In the genomic region with DNA sequence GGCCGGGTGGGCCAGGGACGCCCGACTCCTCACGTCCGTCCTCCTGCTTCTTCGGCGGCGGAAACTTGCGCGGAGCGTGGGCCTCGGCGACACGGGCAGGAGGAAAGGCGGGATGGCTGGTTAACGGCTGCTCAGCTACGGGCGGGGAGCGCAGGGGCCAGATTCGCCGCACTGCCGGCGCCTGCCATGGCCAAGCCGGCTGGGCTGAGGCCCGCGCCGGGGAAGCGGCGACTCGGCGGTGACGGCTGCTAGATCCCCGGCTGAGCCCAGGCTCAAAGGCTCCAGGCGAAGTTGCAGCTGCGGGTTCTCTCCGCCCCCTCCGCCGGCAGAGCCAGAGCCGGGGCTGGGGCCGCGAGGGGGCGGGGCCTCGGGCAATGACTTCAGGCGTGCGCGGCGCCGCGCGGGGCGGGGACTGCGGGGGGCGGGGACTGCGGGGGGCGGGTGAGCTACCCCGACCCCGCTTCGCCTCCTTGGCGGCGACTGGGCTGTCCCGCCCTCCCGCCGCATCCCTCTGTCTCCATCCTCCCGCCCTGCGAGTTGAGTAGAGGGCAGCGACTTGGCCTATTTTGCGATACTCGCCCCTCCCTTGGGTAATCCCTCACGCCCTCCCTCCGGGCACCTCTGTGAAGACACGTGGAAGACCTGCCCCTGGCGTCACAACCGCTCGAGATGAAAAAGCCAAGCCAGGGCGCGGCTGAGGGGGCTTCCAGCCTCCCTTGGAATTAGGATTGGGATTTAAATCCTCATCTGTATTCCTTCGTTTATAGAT, we compare ENCODE assay signal across 7 cellular contexts.
DNase-seq lines count a peak whose midpoint lies in the region; ATAC-seq and TF ChIP-seq lines count a peak whose summit lies in the region.

Gene CEP85L, minus strand, starts transcription at position 310 of the 769 bp plus-strand sequence. CDS start 322 bp downstream, outside the sequence.

- ATAC-seq in GM18517 (IDR thresholded peaks at IDR 0.05; ENCODE audit: unreplicated experiment) (peak; percentile 78), HG03039 (IDR thresholded peaks at IDR 0.05; ENCODE audit: unreplicated experiment) (peak; percentile 90)

- peak; percentile 85 to 87 for DNase-seq in NCI-H2081 (lab: John Stamatoyannopoulos, UW)
- peak; percentile 90 for DNase-seq in T-helper 9 cell
- peak; percentile 69 for DNase-seq in astrocyte of the cerebellum (ENCODE audit: low read depth)
- DNase-seq in hippocampal formation (lab: John Stamatoyannopoulos, UW): peak; percentile 92 to 93
- DNase-seq in retinal pigment epithelial cell (ENCODE audit: low read depth): peak; percentile 54

- in situ Hi-C loops in astrocyte of the cerebellum (cut with HindIII; ENCODE audit: low sequenced_read_pairs): no loop called here

- TF ChIP-seq CTCF in astrocyte of the cerebellum (IDR thresholded peaks at IDR 0.05; ENCODE audit: low read depth, low read length, missing control alignments): no peak
- TF ChIP-seq CTCF in retinal pigment epithelial cell (conservative IDR thresholded peaks at IDR 0.05; ENCODE audit: low read depth, low read length): no peak

- H3K4me3 ChIP-seq in astrocyte of the cerebellum (ENCODE audit: low read depth, low read length) (peak within 1 kb of the TSS; percentile 88), retinal pigment epithelial cell (ENCODE audit: low read length) (peak within 1 kb of the TSS; percentile 79)

Comparison
In these comparisons a context has a peak if more than half of its experiments do, and no peak if none do; other contexts are left out.
1. Peak in every context shown above with its lines: DNase-seq, ATAC-seq and H3K4me3 ChIP-seq.